In genomic region chr20:62685781-62686555, GRCh38 we compare ENCODE assay signal across 8 cellular contexts. TPM values are rescaled to one million over a fixed set of nuclear protein-coding genes. Genes with fewer than 3 reads are reported as not detected.
DNase-seq lines count a peak whose midpoint lies in the region; ATAC-seq, FAIRE-seq and TF ChIP-seq lines count a peak whose summit lies in the region.

No MANE protein-coding gene starts in this region.

- peak overlapping the region; percentile 56 for H3K27ac ChIP-seq in VCaP

- ATAC-seq in GM19351 (IDR thresholded peaks at IDR 0.05; ENCODE audit: unreplicated experiment): no peak

- DNase-seq in ELF-1 (ENCODE audit: low read depth, low spot score): peak; percentile 75
- peak; percentile 92 for DNase-seq in NCI-H2107 treated with DMSO at 0.1 percent for 48 hours (lab: John Stamatoyannopoulos, UW; ENCODE audit: unreplicated experiment)
- peak; percentile 68 for DNase-seq in mucosa of gallbladder (ENCODE audit: low spot score)
- no peak for DNase-seq in HuH-7 (ENCODE audit: low spot score)
- DNase-seq in H54 (ENCODE audit: insufficient read length, low spot score): no peak
- DNase-seq in occipital lobe (lab: John Stamatoyannopoulos, UW): no peak

- no peak for FAIRE-seq in H54 (lab: Jason Lieb, UNC)

- TF ChIP-seq POLR2A in H54 (IDR thresholded peaks at IDR 0.05; ENCODE audit: low read depth, low read length): no peak

- TF ChIP-seq CTCF in VCaP (conservative IDR thresholded peaks at IDR 0.05): no peak

RNA-seq across cellular contexts. Expression of gene NTSR1, which starts 22.7 kb away (rescaled TPM):
- total RNA-seq in mucosa of gallbladder: 0.40 TPM
- 6.7 TPM for total RNA-seq in occipital lobe

RNA-seq across cellular contexts. Expression of gene SLCO4A1, which starts 43.7 kb away (rescaled TPM):
- total RNA-seq in mucosa of gallbladder: 5.9 TPM
- total RNA-seq in occipital lobe: 1.6 TPM

Comparison
In these comparisons a context has a peak if more than half of its experiments do, and no peak if none do; other contexts are left out.
1. DNase-seq: peak in ELF-1 (single experiment), NCI-H2107 treated with DMSO at 0.1 percent for 48 hours (single experiment) and mucosa of gallbladder (single experiment); none in HuH-7 (single experiment), H54 (single experiment) and occipital lobe (single experiment).